In the genomic region with DNA sequence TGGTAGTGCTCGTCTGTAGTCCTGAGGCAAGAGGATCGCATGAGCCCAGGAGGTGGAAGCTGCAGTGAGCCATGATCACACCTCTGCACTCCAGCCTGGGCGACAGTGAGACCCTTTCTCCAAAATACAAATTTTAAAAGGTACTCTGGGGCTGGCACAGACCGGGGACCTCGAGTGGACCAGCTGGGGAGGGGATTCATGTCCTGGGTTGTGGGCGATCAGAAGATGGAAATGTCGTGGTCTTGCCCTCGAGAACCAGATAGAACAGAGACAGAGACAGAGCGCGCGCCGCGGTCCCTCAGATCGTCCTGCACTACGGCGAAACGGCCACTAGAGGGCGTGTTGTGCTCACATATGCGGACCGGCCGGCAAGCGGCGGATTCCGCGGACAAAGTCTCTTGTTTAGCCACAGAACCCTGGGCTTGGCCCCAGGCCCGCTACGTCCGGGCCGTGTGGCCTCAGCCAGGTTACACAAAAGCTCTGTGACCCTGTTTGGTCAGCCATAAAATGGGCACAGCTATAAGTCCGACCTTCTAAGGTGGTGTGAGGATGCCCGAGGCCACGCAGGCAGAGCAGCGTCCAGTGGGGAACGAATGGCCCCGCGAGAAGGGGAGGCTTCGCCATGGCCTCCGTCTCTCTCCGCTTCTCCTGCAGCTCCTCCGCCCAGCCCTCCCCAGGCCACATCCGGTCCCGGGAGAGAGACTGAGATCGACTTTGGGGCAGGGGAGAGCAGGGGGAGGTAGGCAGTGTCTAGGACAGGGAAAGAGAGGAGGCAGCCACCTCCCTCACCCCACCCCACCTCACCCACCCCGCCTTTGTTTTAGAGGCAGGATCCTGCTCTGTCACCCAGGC, we compare ENCODE assay signal across 8 cellular contexts. TPM values are rescaled to one million over a fixed set of nuclear protein-coding genes. Genes with fewer than 3 reads are reported as not detected.
A peak's percentile ranks its signal among the peaks of the same experiment; 100 is the strongest.
DNase-seq lines count a peak whose midpoint lies in the region; ATAC-seq, FAIRE-seq and TF ChIP-seq lines count a peak whose summit lies in the region.

No MANE protein-coding gene starts in this region.

- peak overlapping the region; percentile 93 for H3K4me2 ChIP-seq in H9 (ENCODE audit: insufficient read depth, insufficient read length, low read length)

- H2BK12ac ChIP-seq in H9 (ENCODE audit: insufficient read length, low read depth, low read length) = peak overlapping the region; percentile 93

- peak overlapping the region; percentile 9 for H4K91ac ChIP-seq in H9 (ENCODE audit: insufficient read length, low read depth, low read length)

- peak overlapping the region; percentile 95 for H2AFZ ChIP-seq in H9 (ENCODE audit: low read length)

- peaks cover 37% of the 10 kb centered on the region for H3K27me3 Mint-ChIP-seq in H9 (ENCODE audit: low read depth)
- H3K27me3 Mint-ChIP-seq in central memory CD8-positive, alpha-beta T cell = no peaks in the 10 kb centered on the region

- H3K9me3 Mint-ChIP-seq in H9 = no peaks in the 10 kb centered on the region; a peak in 3 of 5 replicates
- no peaks in the 10 kb centered on the region for H3K9me3 Mint-ChIP-seq in central memory CD8-positive, alpha-beta T cell

- peaks cover 9 to 22% of the 10 kb centered on the region in 2 experiments for H3K4me1 Mint-ChIP-seq in H9
- H3K4me1 Mint-ChIP-seq in central memory CD8-positive, alpha-beta T cell = peaks cover 35% of the 10 kb centered on the region

- H3K4me3 ChIP-seq in kidney (ENCODE audit: low read length in 2 of 2) = peak overlapping the region; percentile 25 to 61

- H3K27ac ChIP-seq in H9 (ENCODE audit: insufficient read length, low read depth, low read length) (no peak overlapping the region), kidney (ENCODE audit: low read depth in 2 of 2, low read length in 2 of 2) (no peak overlapping the region)

- H2AK5ac ChIP-seq in H9 (ENCODE audit: insufficient read length, low read length) = no peak overlapping the region

- peak; percentile 86 to 87 for ATAC-seq in activated CD4-positive, CD25-positive, alpha-beta regulatory T cell treated with anti-CD3 and anti-CD28 coated beads, Interleukin-2, amount 50 U/mL, for 24 hours
- ATAC-seq in central memory CD8-positive, alpha-beta T cell (replicated peaks; ENCODE audit: extremely low read depth, poor library complexity, severe bottlenecking) = peak; percentile 75
- no peak for ATAC-seq in HG03520 (IDR thresholded peaks at IDR 0.05; ENCODE audit: unreplicated experiment)

- no peak overlapping the region for H3K56ac ChIP-seq in H9 (ENCODE audit: insufficient read length, low read depth, low read length)

- no peak overlapping the region for H2BK20ac ChIP-seq in H9 (ENCODE audit: low read depth, low read length, poor library complexity, severe bottlenecking)

- H3K4me3 Mint-ChIP-seq in H9 = peak overlapping the region; percentile 63 to 73
- peak overlapping the region; percentile 76 for H3K4me3 Mint-ChIP-seq in central memory CD8-positive, alpha-beta T cell

- intact Hi-C loops in kidney (cut with DNase I) = no loop called here

- peak overlapping the region in 2 of 3 experiments; percentile 17 to 77; a peak in 1 of 7 replicates for H3K27ac Mint-ChIP-seq in H9
- peak overlapping the region; percentile 94 for H3K27ac Mint-ChIP-seq in central memory CD8-positive, alpha-beta T cell (ENCODE audit: low read depth)

- H3K4me1 ChIP-seq in H9 (ENCODE audit: insufficient read depth, low read length) = no peaks in the 10 kb centered on the region
- H3K4me1 ChIP-seq in kidney (ENCODE audit: control insufficient read depth in 1 of 2, insufficient read depth in 1 of 2, low read depth in 1 of 2, low read length in 2 of 2) = peaks cover 0 to 5% of the 10 kb centered on the region in 2 donors

- peaks cover 9% of the 10 kb centered on the region for H3K23me2 ChIP-seq in H9 (ENCODE audit: insufficient read length, low read depth, low read length, poor library complexity, severe bottlenecking)

- no peaks in the 10 kb centered on the region for H3K79me1 ChIP-seq in H9 (ENCODE audit: insufficient read depth, low read depth, low read length, poor library complexity, severe bottlenecking)

- no CpG with 5 or more reads among the region's 44 CpGs for WGBS in H9 (ENCODE audit: extremely low coverage, insufficient read length, low lambda C conversion rate)

- H3K36me3 ChIP-seq in kidney (ENCODE audit: control insufficient read depth in 1 of 2, insufficient read depth in 2 of 2, low read length in 2 of 2) = no peaks in the 10 kb centered on the region

- peak overlapping the region; percentile 99 for H3K18ac ChIP-seq in H9 (ENCODE audit: insufficient read length, low read depth, low read length)

- FAIRE-seq in kidney (lab: Jason Lieb, UNC) = no peak

- no peak overlapping the region for H3T11ph ChIP-seq in H9 (ENCODE audit: low read length)

- H3K9me3 ChIP-seq in H9 (ENCODE audit: control insufficient read depth, low read depth, low read length) = no peaks in the 10 kb centered on the region
- H3K9me3 ChIP-seq in kidney (ENCODE audit: control insufficient read depth in 1 of 2, low read length in 2 of 2) = no peaks in the 10 kb centered on the region

- no peaks in the 10 kb centered on the region for H3K79me2 ChIP-seq in H9 (ENCODE audit: insufficient read depth, low read length)

- H2BK5ac ChIP-seq in H9 (ENCODE audit: insufficient read length, low read length) = no peak overlapping the region

- peaks cover 3% of the 10 kb centered on the region for H4K20me1 ChIP-seq in H9 (ENCODE audit: control insufficient read depth, insufficient read depth, insufficient read length)

- H3K4ac ChIP-seq in H9 (ENCODE audit: low read depth, low read length) = no peak overlapping the region; the same call in 1 of the 2 replicates

- TF ChIP-seq CTCF in H9 (conservative IDR thresholded peaks at IDR 0.05) (peak; percentile 99), kidney (IDR thresholded peaks at IDR 0.05; ENCODE audit: borderline replicate concordance, extremely low read depth, insufficient read depth) (peak; percentile 96)

- DNase-seq in Ammon's horn (ENCODE audit: low spot score) = peak; percentile 90
- peak; percentile 90 for DNase-seq in H9
- peak; percentile 93 for DNase-seq in NCI-H2227 (lab: John Stamatoyannopoulos, UW; ENCODE audit: unreplicated experiment)
- DNase-seq in central memory CD8-positive, alpha-beta T cell (ENCODE audit: low spot score in 2 of 2) = peak; percentile 77 to 87
- DNase-seq in kidney = peak; percentile 95
- peak; percentile 70 to 90 (median 76) for DNase-seq in stimulated activated CD4-positive, alpha-beta T cell treated with anti-CD3 and anti-CD28 coated beads, Interleukin-12 subunit alpha, Interleukin-12 subunit beta, amount 100 ng/mL, for 48 hours (ENCODE audit: low read depth in 2 of 3, low spot score in 1 of 3)

- no peak overlapping the region for H2BK120ac ChIP-seq in H9 (ENCODE audit: low read depth, low read length, poor library complexity, severe bottlenecking)

- H3K36me3 Mint-ChIP-seq in H9 (ENCODE audit: insufficient read depth in 1 of 3, low read depth in 3 of 3) = peaks cover 0 to 2% (median 0%) of the 10 kb centered on the region in 3 experiments; a peak in 2 of 7 replicates
- peaks cover 14% of the 10 kb centered on the region for H3K36me3 Mint-ChIP-seq in central memory CD8-positive, alpha-beta T cell (ENCODE audit: insufficient read depth)

- peaks cover 3% of the 10 kb centered on the region; the same call in 1 of the 2 replicates for H3K27me3 ChIP-seq in H9 (ENCODE audit: insufficient read depth, low read length)

- peak overlapping the region; percentile 97 for H3K14ac ChIP-seq in H9 (ENCODE audit: insufficient read depth, low read length)

- peak overlapping the region; percentile 79 for H4K5ac ChIP-seq in H9 (ENCODE audit: insufficient read length, low read depth, low read length)

- peak overlapping the region; percentile 80 for H4K8ac ChIP-seq in H9 (replicated peaks; ENCODE audit: insufficient read length, low read depth, low read length)

- H3K9ac ChIP-seq in H9 (ENCODE audit: extremely low read depth, insufficient read length, low read length) (peak overlapping the region; percentile 89), kidney (ENCODE audit: low read length in 2 of 2) (peak overlapping the region in 1 of 2 donors; percentile 58)

- H2BK15ac ChIP-seq in H9 (ENCODE audit: low read depth, low read length) = peak overlapping the region; percentile 57; the same call in 1 of the 2 replicates

- H3K23ac ChIP-seq in H9 (ENCODE audit: insufficient read length, low read depth, low read length) = no peak overlapping the region

RNA-seq across cellular contexts. Expression of a gene that starts 14.6 kb away (rescaled TPM):
- total RNA-seq in H9 (2021) = 65.5 and 69.7 TPM in 2 replicates
- total RNA-seq in kidney = 2.5 TPM
- 1.4 TPM for polyA plus RNA-seq in kidney (ENCODE audit: insufficient read depth, low read depth, low replicate concordance)

Comparison
In these comparisons a context has a peak if more than half of its experiments do, and no peak if none do; other contexts are left out.
1. RNA of a gene that starts 14.6 kb away (total RNA-seq): 65.5 to 69.7 TPM in H9; 2.5 TPM in kidney (single experiment); every median in the first group is over 10 times any median in the second.
2. Peak in every context shown above with its lines, with median percentiles within 50 percentile points of each other: DNase-seq.